Comparison of ENCODE assay signal across 7 cellular contexts in the genomic region with DNA sequence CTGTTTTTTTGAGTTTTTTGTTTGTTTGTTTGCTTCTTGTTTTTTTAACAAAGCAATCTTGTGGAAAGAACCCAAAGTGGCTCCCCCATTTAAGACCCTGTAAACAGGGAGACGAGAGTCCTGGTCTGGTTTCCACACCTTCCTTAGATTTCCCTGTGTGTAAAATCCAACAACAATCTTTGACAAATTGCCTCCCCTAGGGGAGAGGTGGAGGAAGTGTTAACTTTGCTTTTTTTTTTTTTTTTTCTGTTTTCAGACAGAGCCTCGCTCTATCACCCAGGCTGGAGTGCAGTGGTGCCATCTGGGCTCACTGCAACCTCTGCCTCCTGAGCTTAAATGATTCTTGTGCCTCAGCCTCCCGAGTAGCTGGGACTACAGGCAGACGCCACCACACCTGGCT.
DNase-seq lines count a peak whose midpoint lies in the region; ATAC-seq and TF ChIP-seq lines count a peak whose summit lies in the region.
"Not testable (repeated sequence)": the region's sequence is repeated elsewhere in the genome, so short reads cannot be mapped to it uniquely, and the experiment has no call there.

No MANE protein-coding gene starts in this region.

- TF ChIP-seq CTCF in Caco-2 (IDR thresholded peaks at IDR 0.05; ENCODE audit: insufficient read depth in 1 of 2, low read depth in 1 of 2, low read length in 1 of 2, severe bottlenecking in 1 of 2, unreplicated experiment in 1 of 2): peak; percentile 9 to 20
- peak in 1 of 2 experiments; percentile 33; a peak in 2 of 4 replicates for TF ChIP-seq CTCF in GM23338 (conservative IDR thresholded peaks at IDR 0.05; ENCODE audit: low read depth in 2 of 2)
- TF ChIP-seq CTCF in VCaP (conservative IDR thresholded peaks at IDR 0.05): peak; percentile 34
- TF ChIP-seq CTCF in choroid plexus epithelial cell (conservative IDR thresholded peaks at IDR 0.05; ENCODE audit: low read depth, low read length): peak; percentile 15
- peak; percentile 18 for TF ChIP-seq CTCF in cardiac muscle cell (IDR thresholded peaks at IDR 0.05; ENCODE audit: low read depth, low read length)
- peak; percentile 43 for TF ChIP-seq CTCF in neural crest cell (conservative IDR thresholded peaks at IDR 0.05)
- peak; percentile 46 for TF ChIP-seq CTCF in type B pancreatic cell (conservative IDR thresholded peaks at IDR 0.05)

- intact Hi-C loops in Caco-2 (cut with micrococcal nuclease; ENCODE audit: unreplicated experiment): loop anchor here (10.0 kb wide), 1 partner anchor 86 kb away; no protein-coding TSS in a partner anchor

- not testable (repeated sequence) for H3K4me3 ChIP-seq in Caco-2 (ENCODE audit: low read depth, low read length); GM23338; choroid plexus epithelial cell (ENCODE audit: low read depth, low read length); cardiac muscle cell

- not testable (repeated sequence) for H3K27ac ChIP-seq in GM23338 (ENCODE audit: low read depth); VCaP; cardiac muscle cell

- not testable (repeated sequence) for H3K9me2 ChIP-seq in GM23338 (ENCODE audit: insufficient read depth)

- H3K36me3 ChIP-seq in Caco-2 (ENCODE audit: control insufficient read depth, insufficient read depth, low read length); GM23338 (ENCODE audit: insufficient read depth); cardiac muscle cell: not testable (repeated sequence)

- H3K4me1 Mint-ChIP-seq in Caco-2 (ENCODE audit: low read depth, unreplicated experiment); neural crest cell; type B pancreatic cell (ENCODE audit: unreplicated experiment): not testable (repeated sequence)
- H3K4me1 Mint-ChIP-seq in GM23338: peaks cover 35% of the 10 kb centered on the region

- H3K27me3 Mint-ChIP-seq in Caco-2 (ENCODE audit: insufficient read depth, unreplicated experiment); GM23338 (ENCODE audit: insufficient read depth, low read depth, poor library complexity); neural crest cell (ENCODE audit: low read depth); type B pancreatic cell: not testable (repeated sequence)

- H3K9me3 Mint-ChIP-seq in Caco-2 (ENCODE audit: unreplicated experiment); GM23338; neural crest cell; type B pancreatic cell: not testable (repeated sequence)

- CTCF ChIA-PET in Caco-2 (lab: Charles Lee): not testable (repeated sequence)

- BruUV-seq in Caco-2 (replicated peaks; lab: Mats Ljungman, UMichigan): not testable (repeated sequence)

- H3K27ac Mint-ChIP-seq in Caco-2 (ENCODE audit: unreplicated experiment); GM23338; neural crest cell (ENCODE audit: unreplicated experiment); type B pancreatic cell: not testable (repeated sequence)

- not testable (repeated sequence) for H3K36me3 Mint-ChIP-seq in Caco-2 (ENCODE audit: insufficient read depth, unreplicated experiment); GM23338 (ENCODE audit: low read depth); neural crest cell (ENCODE audit: low read depth); type B pancreatic cell

- not testable (repeated sequence) for H3F3A ChIP-seq in GM23338 (replicated peaks; ENCODE audit: low read depth)

- H3K4me2 ChIP-seq in GM23338: not testable (repeated sequence)

- H4K20me1 ChIP-seq in GM23338 (replicated peaks; ENCODE audit: insufficient read depth): not testable (repeated sequence)

- H3K4me1 ChIP-seq in Caco-2; GM23338 (ENCODE audit: insufficient read depth); cardiac muscle cell (ENCODE audit: low read depth): not testable (repeated sequence)

- POLR2A ChIA-PET in Caco-2 (lab: Charles Lee): not testable (repeated sequence)

- DNase-seq in Caco-2 (peak in 1 of 2 experiments; percentile 24), GM23338 (ENCODE audit: low spot score) (peak; percentile 16)
- DNase-seq in choroid plexus epithelial cell (ENCODE audit: low read depth); cardiac muscle cell (ENCODE audit: low read depth in 1 of 2, low spot score in 1 of 2); neural crest cell (ENCODE audit: low read depth, low spot score); type B pancreatic cell (ENCODE audit: extremely low spot score, unreplicated experiment): not testable (repeated sequence)

- not testable (repeated sequence) for H3K27me3 ChIP-seq in Caco-2 (replicated peaks; ENCODE audit: control insufficient read depth, insufficient read depth, low read length); GM23338 (ENCODE audit: insufficient read depth); cardiac muscle cell

- H3K9me3 ChIP-seq in Caco-2; cardiac muscle cell (ENCODE audit: low read depth): not testable (repeated sequence)

- not testable (repeated sequence) for ATAC-seq in GM23338

- not testable (repeated sequence) for H3K79me2 ChIP-seq in GM23338 (replicated peaks; ENCODE audit: insufficient read depth)

- H3K4me3 Mint-ChIP-seq in Caco-2 (ENCODE audit: unreplicated experiment); GM23338; neural crest cell; type B pancreatic cell: not testable (repeated sequence)

- H2AFZ ChIP-seq in GM23338: not testable (repeated sequence)
